In the genomic region with DNA sequence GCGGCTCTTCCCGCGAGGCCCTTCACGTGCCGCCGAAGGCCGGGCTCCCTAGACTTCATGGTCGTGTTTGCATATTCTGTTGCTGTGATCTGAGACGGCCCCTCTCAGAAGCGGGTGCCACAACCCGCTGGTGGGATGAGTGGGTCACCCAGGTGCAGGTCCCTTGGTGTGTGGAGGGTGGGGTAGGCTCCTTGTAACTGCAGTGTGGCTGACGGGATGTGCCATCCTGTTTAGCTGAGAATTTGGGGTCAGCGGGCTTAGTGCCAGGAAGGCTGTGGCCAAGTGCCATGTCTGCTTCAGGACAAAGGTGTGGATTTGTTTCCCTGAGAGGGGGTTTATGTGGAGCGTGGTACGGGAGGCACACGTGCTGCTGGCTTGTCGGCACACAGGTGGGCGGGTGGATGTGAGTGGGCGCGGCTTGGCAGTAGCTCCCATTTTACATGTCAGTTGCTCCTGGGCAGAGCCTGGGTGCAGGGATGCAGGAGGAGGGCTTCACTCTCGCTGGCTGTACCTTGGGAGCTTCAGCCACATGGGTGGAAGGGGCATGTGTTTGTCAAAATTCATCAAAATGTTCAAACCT, we compare ENCODE assay signal across 13 cellular contexts. TPM values are rescaled to one million over a fixed set of nuclear protein-coding genes. Genes with fewer than 3 reads are reported as not detected.
DNase-seq lines count a peak whose midpoint lies in the region; ATAC-seq and TF ChIP-seq lines count a peak whose summit lies in the region.
"Had no signal": no experiment of that assay in that cellular context is flagged by ENCODE, and none has a peak within 500 bp of the region (broad histone marks: within the 10 kb centered on the region; RNA-seq: fewer than 3 reads in every experiment).

No MANE protein-coding gene starts in this region.

- no peak overlapping the region for H3K4me2 ChIP-seq in trophoblast cell (ENCODE audit: low read length)

- no peak overlapping the region for H4K8ac ChIP-seq in trophoblast cell (ENCODE audit: low read depth, low read length)

- H3K4me1 ChIP-seq in heart right ventricle = no peaks in the 10 kb centered on the region
- no peaks in the 10 kb centered on the region for H3K4me1 ChIP-seq in uterus
- peaks cover 13 to 20% of the 10 kb centered on the region in 2 experiments for H3K4me1 ChIP-seq in trophoblast cell (ENCODE audit: control insufficient read depth in 1 of 2, insufficient read depth in 2 of 2, low read length in 2 of 2)

- no peak for TF ChIP-seq POLR2A in uterus (IDR thresholded peaks at IDR 0.05)

- H3K27ac ChIP-seq in heart right ventricle (no peak overlapping the region), uterus (peak overlapping the region; percentile 59 to 73), trophoblast cell (ENCODE audit: low read depth, low read length) (no peak overlapping the region)
- H3K27ac ChIP-seq: ovary had no signal

- H2BK120ac ChIP-seq in trophoblast cell (ENCODE audit: insufficient read depth, low read length, poor library complexity) = no peak overlapping the region

- H2BK5ac ChIP-seq in trophoblast cell (ENCODE audit: low read depth, low read length, poor library complexity) = no peak overlapping the region

- no peak for ATAC-seq in Right ventricle myocardium inferior
- no peak for ATAC-seq in heart right ventricle
- peak; percentile 26 for ATAC-seq in left colon
- ATAC-seq in activated CD4-positive, CD25-positive, alpha-beta regulatory T cell treated with anti-CD3 and anti-CD28 coated beads, Interleukin-2, amount 50 U/mL, for 24 hours = no peak
- ATAC-seq: effector memory CD8-positive, alpha-beta T cell had no signal

- H3K79me2 ChIP-seq in trophoblast cell (ENCODE audit: control insufficient read depth, insufficient read depth, low read length, poor library complexity) = no peaks in the 10 kb centered on the region

- H4K91ac ChIP-seq in trophoblast cell (ENCODE audit: low read depth, low read length) = no peak overlapping the region

- intact Hi-C loops in Right ventricle myocardium inferior (cut with DNase I) = no loop called here
- intact Hi-C loops in heart right ventricle (cut with DNase I) = no loop called here
- intact Hi-C loops in left colon (cut with DNase I, micrococcal nuclease) = no loop called here
- intact Hi-C loops in uterus (cut with DNase I; ENCODE audit: low total_unique reads) = no loop called here

- H2AFZ ChIP-seq in trophoblast cell (ENCODE audit: insufficient read depth, low read length, poor library complexity) = no peak overlapping the region

- H2AK5ac ChIP-seq in trophoblast cell (ENCODE audit: low read length) = no peak overlapping the region

- TF ChIP-seq CTCF in heart right ventricle (IDR thresholded peaks at IDR 0.05) (no peak), uterus (IDR thresholded peaks at IDR 0.05) (no peak)

- no peak overlapping the region for H3K23ac ChIP-seq in trophoblast cell (ENCODE audit: low read length)

- peak; percentile 35 for DNase-seq in Right ventricle myocardium inferior (ENCODE audit: missing footprints)
- DNase-seq in heart right ventricle = no peak
- DNase-seq in astrocyte of the hippocampus (ENCODE audit: low read depth, low spot score) = peak; percentile 36
- DNase-seq in left colon = no peak
- peak; percentile 27 to 45 for DNase-seq in uterus
- no peak for DNase-seq in NCI-H345 treated with DMSO at 0.1 percent for 48 hours (lab: John Stamatoyannopoulos, UW; ENCODE audit: unreplicated experiment)
- no peak for DNase-seq in trophoblast cell
- DNase-seq: activated CD4-positive, CD25-positive, alpha-beta regulatory T cell treated with anti-CD3 and anti-CD28 coated beads, Interleukin-2, amount 50 U/mL, for 72 hours; activated T-cell treated with anti-CD3 and anti-CD28 coated beads, Interleukin-2, amount 50 U/mL, for 24 hours; amniotic stem cell; effector memory CD8-positive, alpha-beta T cell had no signal

- H3K9ac ChIP-seq in trophoblast cell (ENCODE audit: low read length) = no peak overlapping the region

- H2BK12ac ChIP-seq in trophoblast cell (ENCODE audit: low read length) = no peak overlapping the region

- WGBS in heart right ventricle, 2 donors = 85 to 92% methylated on average over 21 of the region's 21 CpGs
- no CpG with 5 or more reads among the region's 21 CpGs for WGBS in trophoblast cell (ENCODE audit: extremely low coverage, insufficient coverage, insufficient read length)

- H3K36me3 ChIP-seq in heart right ventricle = peaks cover 0 to 31% (median 0%) of the 10 kb centered on the region in 9 donors
- no peaks in the 10 kb centered on the region for H3K36me3 ChIP-seq in uterus
- H3K36me3 ChIP-seq in trophoblast cell (ENCODE audit: control insufficient read depth in 1 of 2, insufficient read depth in 2 of 2, low read length in 2 of 2) = peaks cover 20 to 23% of the 10 kb centered on the region in 2 experiments
- H3K36me3 ChIP-seq: ovary had no signal

- H3K4ac ChIP-seq in trophoblast cell (ENCODE audit: low read depth, low read length) = no peak overlapping the region

- no peak overlapping the region for H3K18ac ChIP-seq in trophoblast cell (ENCODE audit: low read length)

- no peaks in the 10 kb centered on the region for H3K9me3 ChIP-seq in heart right ventricle
- H3K9me3 ChIP-seq in uterus = no peaks in the 10 kb centered on the region
- H3K9me3 ChIP-seq in trophoblast cell (ENCODE audit: insufficient read depth, low read depth, low read length) = peaks cover 3% of the 10 kb centered on the region
- H3K9me3 ChIP-seq: ovary had no signal

- H3K4me3 ChIP-seq in heart right ventricle = no peak overlapping the region
- no peak overlapping the region for H3K4me3 ChIP-seq in uterus
- no peak overlapping the region for H3K4me3 ChIP-seq in trophoblast cell (ENCODE audit: low read depth, low read length)
- H3K4me3 ChIP-seq: ovary had no signal

- no peak overlapping the region for H4K12ac ChIP-seq in trophoblast cell (ENCODE audit: low read depth, low read length)

- no peaks in the 10 kb centered on the region for H3K27me3 ChIP-seq in heart right ventricle
- H3K27me3 ChIP-seq in uterus = no peaks in the 10 kb centered on the region
- no peaks in the 10 kb centered on the region for H3K27me3 ChIP-seq in trophoblast cell (ENCODE audit: insufficient read depth, low read length)
- H3K27me3 ChIP-seq: ovary had no signal

- H3K79me1 ChIP-seq in trophoblast cell (ENCODE audit: low read length) = peaks cover 4% of the 10 kb centered on the region

- H3K14ac ChIP-seq in trophoblast cell (ENCODE audit: low read length) = no peak overlapping the region

RNA-seq across cellular contexts. Expression of a gene that starts 9.2 kb away (rescaled TPM):
- total RNA-seq in Right ventricle myocardium inferior (0.16 TPM), heart right ventricle (under 1 TPM; 0.11 to 0.80 (median 0.27) TPM), left colon (1 to 10 TPM in 1 of 2 donors, under 1 TPM in 1; 0.64 to 3.6 TPM), uterus (1 to 10 TPM in 1 of 4 donors, under 1 TPM in 2, not detected in 1; 0.26 to 1.4 (median 0.76) TPM)
- under 1 TPM; 0.61 to 0.95 TPM for polyA plus RNA-seq in heart right ventricle
- 13.1 and 14.9 TPM in 2 replicates for polyA plus RNA-seq in trophoblast cell (2013)

RNA-seq across cellular contexts. Expression of a gene that starts 14.5 kb away (rescaled TPM):
- 53.5 TPM for total RNA-seq in Right ventricle myocardium inferior
- total RNA-seq in heart right ventricle = 10 to 100 TPM; 34.5 to 75.9 (median 43.8) TPM
- 100 to 1,000 TPM; 123 to 237 TPM for polyA plus RNA-seq in heart right ventricle
- 10 to 100 TPM; 42.0 to 52.0 TPM for total RNA-seq in left colon
- total RNA-seq in uterus = 100 to 1,000 TPM in 2 of 4 donors, 10 to 100 TPM in 2; 29.5 to 171 (median 97.1) TPM
- 67.5 and 72.3 TPM in 2 replicates for polyA plus RNA-seq in trophoblast cell (2013)

RNA-seq across cellular contexts. Expression of a gene that starts 20.0 kb away (rescaled TPM):
- total RNA-seq in Right ventricle myocardium inferior (194 TPM), heart right ventricle (100 to 1,000 TPM in 4 of 10 donors, 10 to 100 TPM in 6; 68.8 to 152 (median 87.8) TPM), left colon (100 to 1,000 TPM in 1 of 2 donors, 10 to 100 TPM in 1; 98.5 to 161 TPM), uterus (10 to 100 TPM in 2 of 4 donors, 1 to 10 TPM in 2; 2.6 to 62.0 (median 17.0) TPM)
- polyA plus RNA-seq in heart right ventricle = 100 to 1,000 TPM; 163 to 474 TPM
- polyA plus RNA-seq in trophoblast cell (2013) = 15.7 and 16.9 TPM in 2 replicates

RNA-seq across cellular contexts. Expression of a gene that starts 27.5 kb away (rescaled TPM):
- 7.7 TPM for total RNA-seq in Right ventricle myocardium inferior
- total RNA-seq in heart right ventricle = 10 to 100 TPM in 4 of 10 donors, 1 to 10 TPM in 6; 7.6 to 13.7 (median 9.9) TPM
- polyA plus RNA-seq in heart right ventricle = 10 to 100 TPM in 1 of 2 donors, 1 to 10 TPM in 1; 7.1 to 23.8 TPM
- 10 to 100 TPM; 28.3 to 57.6 TPM for total RNA-seq in left colon
- 10 to 100 TPM; 18.2 to 79.3 (median 46.9) TPM for total RNA-seq in uterus
- 12.2 and 12.5 TPM in 2 replicates for polyA plus RNA-seq in trophoblast cell (2013)

RNA-seq across cellular contexts. Expression of a gene that starts 31.8 kb away (rescaled TPM):
- total RNA-seq in Right ventricle myocardium inferior (8.8 TPM), heart right ventricle (10 to 100 TPM in 9 of 10 donors, 1 to 10 TPM in 1; 9.1 to 16.1 (median 12.1) TPM), left colon (10 to 100 TPM; 38.2 to 43.4 TPM), uterus (10 to 100 TPM in 2 of 4 donors, 1 to 10 TPM in 1, under 1 TPM in 1; 0.59 to 25.4 (median 14.3) TPM)
- polyA plus RNA-seq in heart right ventricle = 10 to 100 TPM; 19.4 to 32.0 TPM
- 26.3 and 27.6 TPM in 2 replicates for polyA plus RNA-seq in trophoblast cell (2013)

Comparison
In these comparisons a context has a peak if more than half of its experiments do, and no peak if none do; other contexts are left out.
1. DNase-seq: peak in Right ventricle myocardium inferior (single experiment), astrocyte of the hippocampus (single experiment) and uterus (2 of 2); none in heart right ventricle (0 of 2), left colon (0 of 2), NCI-H345 treated with DMSO at 0.1 percent for 48 hours (single experiment) and trophoblast cell (0 of 2).
2. H3K27ac ChIP-seq: peak in uterus (2 of 2); none in heart right ventricle (0 of 10) and trophoblast cell (single experiment).